In the genomic region with DNA sequence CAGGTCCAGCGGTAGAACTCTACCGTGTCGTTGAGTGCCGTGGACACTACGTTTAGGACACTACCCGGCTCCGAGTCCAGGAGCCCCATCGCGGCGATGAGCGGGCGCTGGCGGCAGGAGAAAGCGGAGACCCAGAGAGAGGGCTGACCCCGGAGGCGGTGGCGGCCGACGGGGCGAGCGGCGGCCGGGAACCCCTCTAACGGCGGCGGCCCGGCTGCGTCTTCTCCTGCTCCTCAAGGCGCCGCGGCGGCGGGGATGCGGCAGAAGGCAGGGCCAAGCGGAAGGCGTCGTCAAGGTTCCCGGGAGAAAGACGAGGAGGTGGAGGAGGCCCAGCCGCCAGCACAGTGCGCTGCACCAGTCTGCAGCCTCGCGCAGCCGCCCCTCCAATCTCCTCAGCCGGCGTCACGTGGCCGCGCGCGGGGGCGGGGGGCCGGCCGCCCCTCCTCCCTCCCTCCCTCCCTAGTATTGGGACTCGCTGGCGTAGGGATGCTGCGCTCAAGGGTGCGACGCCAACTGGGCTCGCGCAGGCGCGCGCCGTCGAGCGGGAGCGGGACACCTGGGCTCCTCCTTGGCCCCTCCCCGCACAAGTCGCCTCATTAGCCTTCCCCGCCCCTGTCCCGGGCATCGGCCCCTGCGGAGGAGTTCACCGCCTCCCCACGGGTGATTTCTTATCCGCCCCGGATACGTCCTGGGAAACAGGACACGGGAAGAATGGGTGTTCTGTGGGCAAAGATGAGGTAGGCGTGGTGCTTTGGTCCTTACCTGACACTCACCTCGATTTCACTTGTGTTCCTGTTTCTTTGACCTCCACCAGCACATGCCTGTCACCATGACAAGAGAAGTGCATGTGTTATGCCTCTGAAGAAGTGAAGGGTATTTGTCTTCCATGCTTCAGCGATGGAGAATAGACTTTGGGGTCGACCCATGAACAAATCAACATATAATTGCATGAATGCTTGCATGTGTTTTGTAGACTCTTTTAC, we compare ENCODE assay signal across 1 cellular context.
TF ChIP-seq lines count a peak whose summit lies in the region.

Gene ELOVL4 (minus strand): TSS at position 363 of the 983 bp plus-strand sequence. CDS start 274 bp downstream, at position 89.

TF ChIP-seq in GM12878, 131 proteins besides CTCF, POLR2A, EP300 and RAD21:
- peak in 1 of 2 experiments; percentile 14; a peak in 1 of 4 replicates for TF ChIP-seq BHLHE40 (IDR thresholded peaks at IDR 0.05; ENCODE audit: borderline replicate concordance in 1 of 2, low read depth in 2 of 2, low read length in 1 of 2)
- TF ChIP-seq, protein P1, sequence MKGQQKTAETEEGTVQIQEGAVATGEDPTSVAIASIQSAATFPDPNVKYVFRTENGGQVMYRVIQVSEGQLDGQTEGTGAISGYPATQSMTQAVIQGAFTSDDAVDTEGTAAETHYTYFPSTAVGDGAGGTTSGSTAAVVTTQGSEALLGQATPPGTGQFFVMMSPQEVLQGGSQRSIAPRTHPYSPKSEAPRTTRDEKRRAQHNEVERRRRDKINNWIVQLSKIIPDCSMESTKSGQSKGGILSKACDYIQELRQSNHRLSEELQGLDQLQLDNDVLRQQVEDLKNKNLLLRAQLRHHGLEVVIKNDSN (IDR thresholded peaks at IDR 0.05; ENCODE audit: borderline replicate concordance, extremely low read length, insufficient read depth, low read depth, low read length) = peak; percentile 77
- no peak for TF ChIP-seq RELA (IDR thresholded peaks at IDR 0.05; ENCODE audit: borderline replicate concordance, partially characterized antibody)
- peak in 1 of 2 experiments; percentile 83; a peak in 2 of 3 replicates for TF ChIP-seq EGR1 (IDR thresholded peaks at IDR 0.05; ENCODE audit: borderline replicate concordance in 1 of 2, low read depth in 2 of 2, low read length in 2 of 2)
- peak; percentile 62; the same call in 1 of the 2 replicates for TF ChIP-seq EZH2 (IDR thresholded peaks at IDR 0.05; ENCODE audit: borderline replicate concordance, control insufficient read depth, low read depth, low read length)
- no peak for TF ChIP-seq KDM1A (IDR thresholded peaks at IDR 0.05; ENCODE audit: borderline replicate concordance)
- TF ChIP-seq ATF3 (IDR thresholded peaks at IDR 0.05; ENCODE audit: borderline replicate concordance, extremely low read depth, low read depth, low read length) = 0 out of 2 replicates have a peak, but pooled peaks have one; percentile 20
- peak; percentile 11 for TF ChIP-seq SUZ12 (IDR thresholded peaks at IDR 0.05; ENCODE audit: unreplicated experiment)
